Comparison of ENCODE assay signal across 34 cellular contexts in genomic region chr1:147633759-147634158, GRCh38.
"Had no signal": no experiment of that assay in that cellular context is flagged by ENCODE, and none has a peak within 500 bp of the region (broad histone marks: within the 10 kb centered on the region; RNA-seq: fewer than 3 reads in every experiment).

No MANE protein-coding gene starts in this region.

- H3K27ac ChIP-seq: adrenal gland, body of pancreas, brain microvascular endothelial cell, breast epithelium, VCaP had no signal

- H3K27ac Mint-ChIP-seq: activated B cell treated with CpG ODN at 0.5 μM for 24 hours; activated CD4-positive, alpha-beta memory T cell treated with anti-CD3 and anti-CD28 coated beads for 36 hours; activated CD4-positive, alpha-beta T cell treated with anti-CD3 and anti-CD28 coated beads, Interleukin-2, amount 10 ng/mL, durations not matched to agents 24 days and 14 days; activated CD8-positive, alpha-beta T cell treated with anti-CD3 and anti-CD28 coated beads for 36 hours; activated naive CD4-positive, alpha-beta T cell treated with anti-CD3 and anti-CD28 coated beads for 36 hours; activated naive CD4-positive, alpha-beta T cell treated with anti-CD3 and anti-CD28 coated beads, Interleukin-2, amount 50 U/mL, for 72 hours; activated naive CD8-positive, alpha-beta T cell treated with anti-CD3 and anti-CD28 coated beads for 36 hours; activated T-cell treated with anti-CD3 and anti-CD28 coated beads, Interleukin-2, amount 50 U/mL, for 72 hours; activated T-helper 1 cell treated with anti-CD3 and anti-CD28 coated beads, Interleukin-12 subunit alpha, Interleukin-12 subunit beta, Interleukin-2, Interleukin-4 antibody, amounts not matched to agents 30 ng/mL and 10 ng/mL and 1 ng/mL, durations not matched to agents 14 hours and 24 hours and 36 hours; activated T-helper 17 cell treated with anti-CD3 and anti-CD28 coated beads, Interleukin-2, amount 50 U/mL, for 72 hours; T-helper 1 cell treated with Interleukin-12 subunit alpha and Interleukin-12 subunit beta and Interleukin-4 antibody, amounts not matched to agents 30 μg/mL and 1 μg/mL, for 36 hours; T-helper 2 cell treated with Interferon-gamma antibody and Interleukin-4, amounts not matched to agents 5 μg/mL and 100 μg/mL, for 36 hours had no signal

- H3K4me3 ChIP-seq: adrenal gland, body of pancreas, breast epithelium had no signal

- H3K4me1 ChIP-seq: body of pancreas, breast epithelium had no signal

- H3K36me3 ChIP-seq: adrenal gland, brain microvascular endothelial cell, breast epithelium had no signal

- H3K9me3 Mint-ChIP-seq: activated B cell treated with CpG ODN at 0.5 μM for 24 hours; activated CD4-positive, alpha-beta memory T cell treated with anti-CD3 and anti-CD28 coated beads for 36 hours; activated CD4-positive, alpha-beta T cell treated with anti-CD3 and anti-CD28 coated beads, Interleukin-2, amount 10 ng/mL, durations not matched to agents 24 days and 14 days; activated CD8-positive, alpha-beta T cell treated with anti-CD3 and anti-CD28 coated beads for 36 hours; activated naive CD4-positive, alpha-beta T cell treated with anti-CD3 and anti-CD28 coated beads for 36 hours; activated naive CD4-positive, alpha-beta T cell treated with anti-CD3 and anti-CD28 coated beads, Interleukin-2, amount 50 U/mL, for 72 hours; activated naive CD8-positive, alpha-beta T cell treated with anti-CD3 and anti-CD28 coated beads for 36 hours; activated T-cell treated with anti-CD3 and anti-CD28 coated beads, Interleukin-2, amount 50 U/mL, for 4 hours; activated T-cell treated with anti-CD3 and anti-CD28 coated beads, Interleukin-2, amount 50 U/mL, for 72 hours; activated T-helper 1 cell treated with anti-CD3 and anti-CD28 coated beads, Interleukin-12 subunit alpha, Interleukin-12 subunit beta, Interleukin-2, Interleukin-4 antibody, amounts not matched to agents 30 ng/mL and 10 ng/mL and 1 ng/mL, durations not matched to agents 14 hours and 24 hours and 36 hours; activated T-helper 17 cell treated with anti-CD3 and anti-CD28 coated beads, Interleukin-2, amount 50 U/mL, for 72 hours; T-helper 1 cell treated with Interleukin-12 subunit alpha and Interleukin-12 subunit beta and Interleukin-4 antibody, amounts not matched to agents 30 μg/mL and 1 μg/mL, for 36 hours; T-helper 2 cell treated with Interferon-gamma antibody and Interleukin-4, amounts not matched to agents 5 μg/mL and 100 μg/mL, for 36 hours had no signal

- H3K9me3 ChIP-seq: adrenal gland, body of pancreas, breast epithelium had no signal

- H3K36me3 Mint-ChIP-seq: activated CD4-positive, alpha-beta memory T cell treated with anti-CD3 and anti-CD28 coated beads for 36 hours; activated naive CD4-positive, alpha-beta T cell treated with anti-CD3 and anti-CD28 coated beads, Interleukin-2, amount 50 U/mL, for 72 hours had no signal

- ATAC-seq: activated CD8-positive, alpha-beta T cell treated with anti-CD3 and anti-CD28 coated beads for 36 hours; activated naive CD4-positive, alpha-beta T cell treated with anti-CD3 and anti-CD28 coated beads, Interleukin-2, amount 50 U/mL, for 72 hours; activated T-cell treated with anti-CD3 and anti-CD28 coated beads, Interleukin-2, amount 50 U/mL, for 4 hours; activated T-cell treated with anti-CD3 and anti-CD28 coated beads, Interleukin-2, amount 50 U/mL, for 72 hours; activated T-helper 17 cell treated with anti-CD3 and anti-CD28 coated beads, Interleukin-2, amount 50 U/mL, for 72 hours; body of pancreas had no signal

- H3K4me1 Mint-ChIP-seq: activated B cell treated with CpG ODN at 0.5 μM for 24 hours had no signal

- DNase-seq: activated B cell treated with CpG ODN at 0.5 μM for 24 hours; activated CD4-positive, alpha-beta memory T cell treated with anti-CD3 and anti-CD28 coated beads for 36 hours; activated CD4-positive, alpha-beta T cell treated with anti-CD3 and anti-CD28 coated beads for 4 hours; activated CD4-positive, alpha-beta T cell treated with anti-CD3 and anti-CD28 coated beads, Interleukin-2, amount 10 ng/mL, durations not matched to agents 24 days and 14 days; activated CD4-positive, alpha-beta T cell treated with anti-CD3 and anti-CD28 coated beads, Interleukin-2, amount 50 U/mL, for 1 hour; activated CD4-positive, alpha-beta T cell treated with anti-CD3 and anti-CD28 coated beads, Interleukin-2, amount 50 U/mL, for 4 hours; activated CD4-positive, CD25-positive, alpha-beta regulatory T cell treated with anti-CD3 and anti-CD28 coated beads, Interleukin-2, amount 50 U/mL, for 72 hours; activated CD8-positive, alpha-beta T cell treated with anti-CD3 and anti-CD28 coated beads for 36 hours; activated effector memory CD4-positive, alpha-beta T cell treated with anti-CD3 and anti-CD28 coated beads, Interleukin-2, amount 50 U/mL, for 16 hours; activated gamma-delta T cell treated with Interleukin-2 at 50 U/mL for 16 hours; activated naive CD4-positive, alpha-beta T cell; activated naive CD4-positive, alpha-beta T cell treated with anti-CD3 and anti-CD28 coated beads for 36 hours; activated naive CD4-positive, alpha-beta T cell treated with anti-CD3 and anti-CD28 coated beads, Interleukin-2, amount 50 U/mL, for 16 hours; activated naive CD8-positive, alpha-beta T cell treated with anti-CD3 and anti-CD28 coated beads for 36 hours; activated T-cell treated with anti-CD3 and anti-CD28 coated beads for 4 hours; activated T-cell treated with anti-CD3 and anti-CD28 coated beads, Interleukin-2, amount 50 U/mL, for 1 hour; activated T-cell treated with anti-CD3 and anti-CD28 coated beads, Interleukin-2, amount 50 U/mL, for 4 hours; activated T-cell treated with anti-CD3 and anti-CD28 coated beads, Interleukin-2, amount 50 U/mL, for 72 hours; adrenal gland; amniotic stem cell; aorta; body of pancreas; brain microvascular endothelial cell; central memory CD4-positive, alpha-beta T cell; T-helper 1 cell; T-helper 2 cell; T-helper 9 cell had no signal

- H3K27me3 ChIP-seq: adrenal gland, body of pancreas, brain microvascular endothelial cell, breast epithelium had no signal

- H3K4me3 Mint-ChIP-seq: activated B cell treated with CpG ODN at 0.5 μM for 24 hours; activated CD4-positive, alpha-beta memory T cell treated with anti-CD3 and anti-CD28 coated beads for 36 hours; activated CD4-positive, alpha-beta T cell treated with anti-CD3 and anti-CD28 coated beads, Interleukin-2, amount 10 ng/mL, durations not matched to agents 24 days and 14 days; activated CD8-positive, alpha-beta T cell treated with anti-CD3 and anti-CD28 coated beads for 36 hours; activated naive CD4-positive, alpha-beta T cell treated with anti-CD3 and anti-CD28 coated beads for 36 hours; activated naive CD8-positive, alpha-beta T cell treated with anti-CD3 and anti-CD28 coated beads for 36 hours; activated T-cell treated with anti-CD3 and anti-CD28 coated beads, Interleukin-2, amount 50 U/mL, for 4 hours; activated T-cell treated with anti-CD3 and anti-CD28 coated beads, Interleukin-2, amount 50 U/mL, for 72 hours; activated T-helper 1 cell treated with anti-CD3 and anti-CD28 coated beads, Interleukin-12 subunit alpha, Interleukin-12 subunit beta, Interleukin-2, Interleukin-4 antibody, amounts not matched to agents 30 ng/mL and 10 ng/mL and 1 ng/mL, durations not matched to agents 14 hours and 24 hours and 36 hours; activated T-helper 17 cell treated with anti-CD3 and anti-CD28 coated beads, Interleukin-2, amount 50 U/mL, for 72 hours; T-helper 1 cell treated with Interleukin-12 subunit alpha and Interleukin-12 subunit beta and Interleukin-4 antibody, amounts not matched to agents 30 μg/mL and 1 μg/mL, for 36 hours; T-helper 2 cell treated with Interferon-gamma antibody and Interleukin-4, amounts not matched to agents 5 μg/mL and 100 μg/mL, for 36 hours had no signal

- H3K27me3 Mint-ChIP-seq: activated B cell treated with CpG ODN at 0.5 μM for 24 hours; activated CD4-positive, alpha-beta memory T cell treated with anti-CD3 and anti-CD28 coated beads for 36 hours; activated CD4-positive, alpha-beta T cell treated with anti-CD3 and anti-CD28 coated beads, Interleukin-2, amount 10 ng/mL, durations not matched to agents 24 days and 14 days; activated CD8-positive, alpha-beta T cell treated with anti-CD3 and anti-CD28 coated beads for 36 hours; activated naive CD8-positive, alpha-beta T cell treated with anti-CD3 and anti-CD28 coated beads for 36 hours; activated T-helper 17 cell treated with anti-CD3 and anti-CD28 coated beads, Interleukin-2, amount 50 U/mL, for 72 hours had no signal
